ENCODE assay signal across 13 cellular contexts in the genomic region with DNA sequence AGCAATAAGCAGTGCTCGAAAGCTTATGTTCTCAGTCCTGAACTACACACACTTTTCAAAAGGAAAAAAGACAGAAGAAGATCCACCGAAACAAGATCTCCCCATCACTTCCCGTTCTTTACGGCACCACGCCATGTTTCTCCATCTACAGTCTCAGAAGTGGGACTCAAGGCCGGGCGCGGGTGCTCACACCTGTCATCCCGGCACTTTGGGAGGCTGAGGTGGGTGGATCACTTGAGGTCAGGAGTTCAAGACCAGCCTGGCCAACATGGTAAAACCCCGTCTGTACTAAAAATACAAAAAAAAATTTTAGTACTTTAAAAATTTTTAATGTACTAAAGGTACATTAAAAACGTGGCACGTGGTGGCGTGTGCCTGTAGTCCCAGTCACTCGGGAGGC. TPM values are rescaled to one million over a fixed set of nuclear protein-coding genes. Genes with fewer than 3 reads are reported as not detected.
DNase-seq lines count a peak whose midpoint lies in the region; ATAC-seq and TF ChIP-seq lines count a peak whose summit lies in the region.
"Had no signal": no experiment of that assay in that cellular context is flagged by ENCODE, and none has a peak within 500 bp of the region (broad histone marks: within the 10 kb centered on the region; RNA-seq: fewer than 3 reads in every experiment).

No MANE protein-coding gene starts in this region.

- ATAC-seq in natural killer cell: no peak
- ATAC-seq in natural killer cell treated with Interleukin-12 subunit alpha and Interleukin-12 subunit beta and Interleukin-15 and Interleukin-18, amount 100 ng/mL, for 72 hours: no peak
- no peak for ATAC-seq in HG03342 (IDR thresholded peaks at IDR 0.05; ENCODE audit: unreplicated experiment)
- ATAC-seq in GM18502 (IDR thresholded peaks at IDR 0.05; ENCODE audit: poor library complexity, unreplicated experiment): no peak
- ATAC-seq: HepG2 had no signal

- no peak for TF ChIP-seq CTCF in natural killer cell (IDR thresholded peaks at IDR 0.05)

- no peak overlapping the region for H3K27ac Mint-ChIP-seq in activated CD4-positive, alpha-beta memory T cell treated with anti-CD3 and anti-CD28 coated beads, Interleukin-2, amount 10 ng/mL, durations not matched to agents 7 days and 5 days
- no peak overlapping the region for H3K27ac Mint-ChIP-seq in activated CD4-positive, alpha-beta memory T cell treated with anti-CD3 and anti-CD28 coated beads for 36 hours
- peak overlapping the region; percentile 38 to 92 for H3K27ac Mint-ChIP-seq in natural killer cell
- peak overlapping the region in 1 of 2 donors; percentile 79 for H3K27ac Mint-ChIP-seq in natural killer cell treated with Interleukin-12 subunit alpha and Interleukin-12 subunit beta and Interleukin-15 and Interleukin-18, amount 100 ng/mL, for 72 hours
- H3K27ac Mint-ChIP-seq: CD4-positive, CD25-positive, alpha-beta regulatory T cell; H9 had no signal

- POLR2A ChIA-PET in activated CD4-positive, alpha-beta memory T cell treated with anti-CD3 and anti-CD28 coated beads, Interleukin-2, amount 10 ng/mL, durations not matched to agents 7 days and 5 days (lab: Charles Lee): no interaction called here
- POLR2A ChIA-PET in activated CD4-positive, alpha-beta memory T cell treated with anti-CD3 and anti-CD28 coated beads for 36 hours (lab: Charles Lee): no interaction called here

- no peak overlapping the region for H3K4me3 Mint-ChIP-seq in activated CD4-positive, alpha-beta memory T cell treated with anti-CD3 and anti-CD28 coated beads, Interleukin-2, amount 10 ng/mL, durations not matched to agents 7 days and 5 days
- H3K4me3 Mint-ChIP-seq in activated CD4-positive, alpha-beta memory T cell treated with anti-CD3 and anti-CD28 coated beads for 36 hours: no peak overlapping the region
- H3K4me3 Mint-ChIP-seq in natural killer cell: no peak overlapping the region
- H3K4me3 Mint-ChIP-seq in natural killer cell treated with Interleukin-12 subunit alpha and Interleukin-12 subunit beta and Interleukin-15 and Interleukin-18, amount 100 ng/mL, for 72 hours: no peak overlapping the region
- H3K4me3 Mint-ChIP-seq: CD4-positive, CD25-positive, alpha-beta regulatory T cell; H9 had no signal

- H3K36me3 Mint-ChIP-seq in activated CD4-positive, alpha-beta memory T cell treated with anti-CD3 and anti-CD28 coated beads, Interleukin-2, amount 10 ng/mL, durations not matched to agents 7 days and 5 days (ENCODE audit: low read depth): no peaks in the 10 kb centered on the region
- H3K36me3 Mint-ChIP-seq in activated CD4-positive, alpha-beta memory T cell treated with anti-CD3 and anti-CD28 coated beads for 36 hours: no peaks in the 10 kb centered on the region
- H3K36me3 Mint-ChIP-seq in natural killer cell: no peaks in the 10 kb centered on the region
- no peaks in the 10 kb centered on the region for H3K36me3 Mint-ChIP-seq in natural killer cell treated with Interleukin-12 subunit alpha and Interleukin-12 subunit beta and Interleukin-15 and Interleukin-18, amount 100 ng/mL, for 72 hours
- H3K36me3 Mint-ChIP-seq: CD4-positive, CD25-positive, alpha-beta regulatory T cell had no signal

- H3K27me3 Mint-ChIP-seq in activated CD4-positive, alpha-beta memory T cell treated with anti-CD3 and anti-CD28 coated beads, Interleukin-2, amount 10 ng/mL, durations not matched to agents 7 days and 5 days: peaks cover 6% of the 10 kb centered on the region
- H3K27me3 Mint-ChIP-seq in activated CD4-positive, alpha-beta memory T cell treated with anti-CD3 and anti-CD28 coated beads for 36 hours: peaks cover 6% of the 10 kb centered on the region
- H3K27me3 Mint-ChIP-seq in natural killer cell (ENCODE audit: low read depth in 2 of 2): no peaks in the 10 kb centered on the region
- H3K27me3 Mint-ChIP-seq in natural killer cell treated with Interleukin-12 subunit alpha and Interleukin-12 subunit beta and Interleukin-15 and Interleukin-18, amount 100 ng/mL, for 72 hours: no peaks in the 10 kb centered on the region
- H3K27me3 Mint-ChIP-seq: CD4-positive, CD25-positive, alpha-beta regulatory T cell had no signal

- intact Hi-C loops in activated CD4-positive, alpha-beta memory T cell treated with anti-CD3 and anti-CD28 coated beads for 36 hours (cut with micrococcal nuclease): no loop called here
- intact Hi-C loops in natural killer cell (cut with micrococcal nuclease): no loop called here

- CTCF ChIA-PET in activated CD4-positive, alpha-beta memory T cell treated with anti-CD3 and anti-CD28 coated beads, Interleukin-2, amount 10 ng/mL, durations not matched to agents 7 days and 5 days (lab: Charles Lee): no interaction called here
- CTCF ChIA-PET in activated CD4-positive, alpha-beta memory T cell treated with anti-CD3 and anti-CD28 coated beads for 36 hours (lab: Charles Lee): no interaction called here

- peaks cover 13% of the 10 kb centered on the region for H3K4me1 Mint-ChIP-seq in activated CD4-positive, alpha-beta memory T cell treated with anti-CD3 and anti-CD28 coated beads, Interleukin-2, amount 10 ng/mL, durations not matched to agents 7 days and 5 days
- H3K4me1 Mint-ChIP-seq in activated CD4-positive, alpha-beta memory T cell treated with anti-CD3 and anti-CD28 coated beads for 36 hours (ENCODE audit: low read depth): peaks cover 15% of the 10 kb centered on the region
- peaks cover 41 to 42% of the 10 kb centered on the region in 2 donors for H3K4me1 Mint-ChIP-seq in natural killer cell
- H3K4me1 Mint-ChIP-seq in natural killer cell treated with Interleukin-12 subunit alpha and Interleukin-12 subunit beta and Interleukin-15 and Interleukin-18, amount 100 ng/mL, for 72 hours (ENCODE audit: low read depth in 2 of 2): peaks cover 21 to 41% of the 10 kb centered on the region in 2 donors

- H3K9me3 Mint-ChIP-seq in activated CD4-positive, alpha-beta memory T cell treated with anti-CD3 and anti-CD28 coated beads, Interleukin-2, amount 10 ng/mL, durations not matched to agents 7 days and 5 days: no peaks in the 10 kb centered on the region
- H3K9me3 Mint-ChIP-seq in activated CD4-positive, alpha-beta memory T cell treated with anti-CD3 and anti-CD28 coated beads for 36 hours: no peaks in the 10 kb centered on the region
- no peaks in the 10 kb centered on the region for H3K9me3 Mint-ChIP-seq in natural killer cell
- H3K9me3 Mint-ChIP-seq in natural killer cell treated with Interleukin-12 subunit alpha and Interleukin-12 subunit beta and Interleukin-15 and Interleukin-18, amount 100 ng/mL, for 72 hours: no peaks in the 10 kb centered on the region
- H3K9me3 Mint-ChIP-seq: CD4-positive, CD25-positive, alpha-beta regulatory T cell; H9 had no signal

- peak; percentile 1 for DNase-seq in activated CD4-positive, alpha-beta memory T cell treated with anti-CD3 and anti-CD28 coated beads, Interleukin-2, amount 10 ng/mL, durations not matched to agents 7 days and 5 days
- DNase-seq in activated CD4-positive, alpha-beta memory T cell treated with anti-CD3 and anti-CD28 coated beads for 36 hours: no peak
- DNase-seq in natural killer cell: no peak
- DNase-seq in natural killer cell treated with Interleukin-12 subunit alpha and Interleukin-12 subunit beta and Interleukin-15 and Interleukin-18, amount 100 ng/mL, for 72 hours (ENCODE audit: low spot score): no peak
- DNase-seq in mesenteric fat pad (ENCODE audit: low spot score): peak; percentile 75
- DNase-seq in stimulated activated CD8-positive, alpha-beta memory T cell treated with anti-CD3 and anti-CD28 coated beads, Interleukin-4, amount 100 ng/mL, for 48 hours: peak; percentile 18
- DNase-seq: CD4-positive, CD25-positive, alpha-beta regulatory T cell; DMS 273 treated with DMSO at 0.1 percent for 48 hours; GOT3; H9 had no signal

RNA-seq across cellular contexts. Expression of a gene that starts 31.2 kb away (rescaled TPM):
- total RNA-seq in activated CD4-positive, alpha-beta memory T cell treated with anti-CD3 and anti-CD28 coated beads, Interleukin-2, amount 10 ng/mL, durations not matched to agents 7 days and 5 days: 1 to 10 TPM; 3.9 to 5.0 TPM
- total RNA-seq in activated CD4-positive, alpha-beta memory T cell treated with anti-CD3 and anti-CD28 coated beads for 36 hours: 1 to 10 TPM; 2.7 to 4.8 TPM
- total RNA-seq in natural killer cell (10 to 100 TPM; 49.1 to 60.0 (median 52.4) TPM), mesenteric fat pad (20.3 TPM)
- total RNA-seq in natural killer cell treated with Interleukin-12 subunit alpha and Interleukin-12 subunit beta and Interleukin-15 and Interleukin-18, amount 100 ng/mL, for 72 hours: 10 to 100 TPM; 10.8 to 21.1 TPM

Comparison
In these comparisons a context has a peak if more than half of its experiments do, and no peak if none do; other contexts are left out.
1. DNase-seq: peak in activated CD4-positive, alpha-beta memory T cell treated with anti-CD3 and anti-CD28 coated beads, Interleukin-2, amount 10 ng/mL, durations not matched to agents 7 days and 5 days (single experiment), mesenteric fat pad (single experiment) and stimulated activated CD8-positive, alpha-beta memory T cell treated with anti-CD3 and anti-CD28 coated beads, Interleukin-4, amount 100 ng/mL, for 48 hours (single experiment); none in activated CD4-positive, alpha-beta memory T cell treated with anti-CD3 and anti-CD28 coated beads for 36 hours (single experiment), natural killer cell (single experiment) and natural killer cell treated with Interleukin-12 subunit alpha and Interleukin-12 subunit beta and Interleukin-15 and Interleukin-18, amount 100 ng/mL, for 72 hours (single experiment).
2. H3K27ac Mint-ChIP-seq: peak in natural killer cell (2 of 2); none in activated CD4-positive, alpha-beta memory T cell treated with anti-CD3 and anti-CD28 coated beads, Interleukin-2, amount 10 ng/mL, durations not matched to agents 7 days and 5 days (single experiment) and activated CD4-positive, alpha-beta memory T cell treated with anti-CD3 and anti-CD28 coated beads for 36 hours (single experiment).